In genomic region chr1:220170836-220171526, GRCh38 we compare ENCODE assay signal across 28 cellular contexts.
"Had no signal": no experiment of that assay in that cellular context is flagged by ENCODE, and none has a peak within 500 bp of the region (broad histone marks: within the 10 kb centered on the region; RNA-seq: fewer than 3 reads in every experiment).

No MANE protein-coding gene starts in this region.

- DNase-seq: activated CD4-positive, alpha-beta T cell treated with anti-CD3 and anti-CD28 coated beads for 36 hours; activated CD8-positive, alpha-beta memory T cell treated with anti-CD3 and anti-CD28 coated beads, Interleukin-2, amount 50 U/mL, for 4 hours; activated CD8-positive, alpha-beta T cell treated with anti-CD3 and anti-CD28 coated beads for 36 hours; activated effector memory CD4-positive, alpha-beta T cell treated with Interleukin-2 at 50 U/mL for 16 hours; activated naive CD4-positive, alpha-beta T cell treated with Interleukin-2 at 50 U/mL for 16 hours; activated naive CD8-positive, alpha-beta T cell treated with anti-CD3 and anti-CD28 coated beads, Interleukin-2, amount 50 U/mL, for 24 hours; activated T-cell treated with anti-CD3 and anti-CD28 coated beads, Interleukin-2, amount 50 U/mL, for 1 hour; brain microvascular endothelial cell; MG63; MV-4-11; NCI-H1092 treated with DMSO at 0.1 percent for 48 hours; NCI-H1436; NCI-H1694 treated with DMSO at 0.1 percent for 48 hours; NCI-H2029 treated with DMSO at 0.1 percent for 48 hours; NCI-H510A treated with DMSO at 0.1 percent for 48 hours; NCI-H69; NK-92 treated with Interleukin-12 subunit alpha and Interleukin-12 subunit beta, amount 100 ng/mL, for 24 hours; OCI-M1; Peyer's patch; Right ventricle myocardium superior; SJCRH30; SK-N-SH; T-helper 1 cell; WERI-Rb-1 had no signal

- H3K9me3 Mint-ChIP-seq: activated CD8-positive, alpha-beta T cell treated with anti-CD3 and anti-CD28 coated beads for 36 hours; activated naive CD4-positive, alpha-beta T cell treated with anti-CD3 and anti-CD28 coated beads, Interleukin-2, amount 50 U/mL, for 72 hours; activated naive CD8-positive, alpha-beta T cell treated with anti-CD3 and anti-CD28 coated beads, Interleukin-2, amount 50 U/mL, for 24 hours; activated T-helper 1 cell treated with anti-CD3 and anti-CD28 coated beads, Interleukin-12 subunit alpha, Interleukin-12 subunit beta, Interleukin-2, Interleukin-4 antibody, amounts not matched to agents 30 ng/mL and 10 ng/mL and 1 ng/mL, durations not matched to agents 14 hours and 24 hours and 36 hours had no signal

- H3K27ac ChIP-seq: brain microvascular endothelial cell, cardiac muscle cell, Peyer's patch, RWPE1, SJCRH30, WERI-Rb-1 had no signal

- H3K9me3 ChIP-seq: MG63, Peyer's patch, SJCRH30, SK-N-SH had no signal

- H3K9ac ChIP-seq: SK-N-SH had no signal

- H3K4me3 ChIP-seq: cardiac muscle cell, MG63, Peyer's patch, SJCRH30 had no signal

- H3K4me3 Mint-ChIP-seq: activated CD4-positive, alpha-beta T cell treated with anti-CD3 and anti-CD28 coated beads for 36 hours; activated CD8-positive, alpha-beta T cell treated with anti-CD3 and anti-CD28 coated beads for 36 hours; activated naive CD8-positive, alpha-beta T cell treated with anti-CD3 and anti-CD28 coated beads, Interleukin-2, amount 50 U/mL, for 24 hours; activated T-helper 1 cell treated with anti-CD3 and anti-CD28 coated beads, Interleukin-12 subunit alpha, Interleukin-12 subunit beta, Interleukin-2, Interleukin-4 antibody, amounts not matched to agents 30 ng/mL and 10 ng/mL and 1 ng/mL, durations not matched to agents 14 hours and 24 hours and 36 hours had no signal

- H3K4me1 ChIP-seq: Peyer's patch, SJCRH30 had no signal

- H3K4me2 ChIP-seq: SK-N-SH had no signal

- ATAC-seq: activated CD4-positive, alpha-beta T cell treated with anti-CD3 and anti-CD28 coated beads for 36 hours; activated CD8-positive, alpha-beta T cell treated with anti-CD3 and anti-CD28 coated beads for 36 hours; activated naive CD4-positive, alpha-beta T cell treated with anti-CD3 and anti-CD28 coated beads, Interleukin-2, amount 50 U/mL, for 72 hours; activated naive CD8-positive, alpha-beta T cell treated with anti-CD3 and anti-CD28 coated beads, Interleukin-2, amount 50 U/mL, for 24 hours had no signal

- H3K4me1 Mint-ChIP-seq: activated CD4-positive, alpha-beta T cell treated with anti-CD3 and anti-CD28 coated beads for 36 hours; activated naive CD8-positive, alpha-beta T cell treated with anti-CD3 and anti-CD28 coated beads, Interleukin-2, amount 50 U/mL, for 24 hours had no signal

- H3K27me3 ChIP-seq: brain microvascular endothelial cell, cardiac muscle cell, MG63, Peyer's patch, SJCRH30 had no signal

- H3K27ac Mint-ChIP-seq: activated CD4-positive, alpha-beta T cell treated with anti-CD3 and anti-CD28 coated beads for 36 hours; activated CD8-positive, alpha-beta T cell treated with anti-CD3 and anti-CD28 coated beads for 36 hours; activated naive CD8-positive, alpha-beta T cell treated with anti-CD3 and anti-CD28 coated beads, Interleukin-2, amount 50 U/mL, for 24 hours; activated T-helper 1 cell treated with anti-CD3 and anti-CD28 coated beads, Interleukin-12 subunit alpha, Interleukin-12 subunit beta, Interleukin-2, Interleukin-4 antibody, amounts not matched to agents 30 ng/mL and 10 ng/mL and 1 ng/mL, durations not matched to agents 14 hours and 24 hours and 36 hours had no signal
